11 cellular contexts compared by ENCODE assay signal in the genomic region with DNA sequence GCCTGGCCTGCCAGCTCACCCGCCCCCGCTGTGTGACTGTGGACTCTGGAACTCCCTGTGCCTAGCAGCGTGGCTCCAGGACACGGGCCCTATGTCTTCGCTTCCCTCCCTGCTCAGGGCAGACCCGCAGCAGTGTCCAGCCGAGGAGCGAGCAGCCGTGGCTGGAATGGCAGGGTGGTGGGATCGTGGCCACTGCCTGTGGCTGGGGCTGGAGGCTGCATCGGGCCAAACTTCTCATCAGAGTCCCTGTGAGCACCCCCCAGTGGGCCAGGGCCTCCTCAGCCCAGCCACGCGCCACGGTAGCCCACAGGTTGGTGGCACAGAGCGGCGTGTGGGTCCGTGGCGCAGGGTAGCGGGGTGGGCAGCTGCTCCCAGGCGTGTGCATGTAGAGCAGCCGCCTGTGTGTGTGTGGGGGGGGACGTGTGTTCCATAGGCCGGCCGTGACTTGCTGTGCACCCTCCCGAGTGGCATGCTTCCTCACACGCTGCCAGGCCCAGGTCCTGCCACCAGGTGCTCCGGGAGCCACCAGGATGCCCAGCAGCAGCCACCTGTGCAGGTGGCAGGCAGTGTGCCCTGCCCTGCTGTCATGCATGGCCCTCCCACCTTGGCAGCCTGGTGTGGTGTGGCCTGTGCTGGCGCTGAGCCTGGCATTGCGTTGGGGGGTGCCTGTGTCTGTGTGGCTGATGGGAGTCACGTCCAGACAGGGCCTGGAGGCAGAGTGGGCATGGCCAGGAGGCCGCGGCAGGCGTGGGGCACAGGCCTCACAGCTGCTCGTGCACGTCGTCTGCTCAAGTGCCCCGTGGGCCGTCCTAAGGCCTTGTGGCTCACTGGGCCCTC. TPM values are rescaled to one million over a fixed set of nuclear protein-coding genes. Genes with fewer than 3 reads are reported as not detected.
DNase-seq lines count a peak whose midpoint lies in the region; TF ChIP-seq lines count a peak whose summit lies in the region.
"Had no signal": no experiment of that assay in that cellular context is flagged by ENCODE, and none has a peak within 500 bp of the region (broad histone marks: within the 10 kb centered on the region; RNA-seq: fewer than 3 reads in every experiment).

No MANE protein-coding gene starts in this region.

- peak overlapping the region; percentile 66 for H3K9ac ChIP-seq in adipocyte (ENCODE audit: low read length)
- H3K9ac ChIP-seq in iPS-20b (ENCODE audit: low read depth, low read length) = no peak overlapping the region
- H3K9ac ChIP-seq in skeletal muscle satellite cell (ENCODE audit: low read depth, low read length) = no peak overlapping the region
- H3K9ac ChIP-seq in colonic mucosa (ENCODE audit: low read depth in 2 of 2, low read length in 2 of 2) = peak overlapping the region in 1 of 2 donors; percentile 49

- peak overlapping the region; percentile 51 for H3K27ac ChIP-seq in iPS-20b (ENCODE audit: low read length)
- H3K27ac ChIP-seq in colonic mucosa = no peak overlapping the region

- peak overlapping the region; percentile 64 for H3K4me2 ChIP-seq in skeletal muscle satellite cell (ENCODE audit: low read length)

- H3K36me3 ChIP-seq in adipocyte (ENCODE audit: control insufficient read depth, insufficient read depth, low read length, severe bottlenecking) (no peaks in the 10 kb centered on the region), iPS-20b (ENCODE audit: insufficient read depth, low read depth, low read length) (no peaks in the 10 kb centered on the region), skeletal muscle satellite cell (ENCODE audit: insufficient read depth, low read length) (peaks cover 7% of the 10 kb centered on the region), colonic mucosa (no peaks in the 10 kb centered on the region)

- peaks cover 44% of the 10 kb centered on the region for H3K4me1 Mint-ChIP-seq in HFFc6 (ENCODE audit: low read depth)
- H3K4me1 Mint-ChIP-seq in type B pancreatic cell (ENCODE audit: unreplicated experiment) = peaks cover 16% of the 10 kb centered on the region

- intact Hi-C loops in colonic mucosa (cut with DNase I) = no loop called here

- H3K9me3 Mint-ChIP-seq in HFFc6 (no peaks in the 10 kb centered on the region), type B pancreatic cell (no peaks in the 10 kb centered on the region)
- H3K9me3 Mint-ChIP-seq: stimulated activated effector memory CD8-positive, alpha-beta T cell treated with anti-CD3 and anti-CD28 coated beads, Interleukin-12 subunit alpha, Interleukin-12 subunit beta, amount 100 ng/mL, for 72 hours had no signal

- H3K9me3 ChIP-seq in adipocyte (ENCODE audit: control insufficient read depth, low read length) (no peaks in the 10 kb centered on the region), iPS-20b (ENCODE audit: insufficient read depth, low read depth, low read length) (no peaks in the 10 kb centered on the region), skeletal muscle satellite cell (replicated peaks; ENCODE audit: low read length) (no peaks in the 10 kb centered on the region), colonic mucosa (no peaks in the 10 kb centered on the region)

- peaks cover 6% of the 10 kb centered on the region; the same call in 1 of the 2 replicates for H3K36me3 Mint-ChIP-seq in HFFc6 (ENCODE audit: low read depth)
- no peaks in the 10 kb centered on the region for H3K36me3 Mint-ChIP-seq in type B pancreatic cell
- H3K36me3 Mint-ChIP-seq: stimulated activated effector memory CD8-positive, alpha-beta T cell treated with anti-CD3 and anti-CD28 coated beads, Interleukin-12 subunit alpha, Interleukin-12 subunit beta, amount 100 ng/mL, for 72 hours had no signal

- TF ChIP-seq CTCF in HFFc6 (IDR thresholded peaks at IDR 0.05) (no peak), colonic mucosa (IDR thresholded peaks at IDR 0.05) (no peak), type B pancreatic cell (conservative IDR thresholded peaks at IDR 0.05) (no peak)

- H3K4me3 ChIP-seq in adipocyte (ENCODE audit: low read length) (no peak overlapping the region), iPS-20b (ENCODE audit: low read length) (no peak overlapping the region), skeletal muscle satellite cell (ENCODE audit: low read length) (no peak overlapping the region), colonic mucosa (no peak overlapping the region)

- H3K27ac Mint-ChIP-seq in HFFc6 (peak overlapping the region; percentile 94), type B pancreatic cell (no peak overlapping the region)
- H3K27ac Mint-ChIP-seq: stimulated activated effector memory CD8-positive, alpha-beta T cell treated with anti-CD3 and anti-CD28 coated beads, Interleukin-12 subunit alpha, Interleukin-12 subunit beta, amount 100 ng/mL, for 72 hours had no signal

- DNase-seq in HFFc6 (no peak), adipocyte (ENCODE audit: low read depth) (no peak), colonic mucosa (no peak), type B pancreatic cell (ENCODE audit: extremely low spot score, unreplicated experiment) (no peak), NCI-H187 treated with DMSO at 0.1 percent for 48 hours (lab: John Stamatoyannopoulos, UW) (no peak), EL (no peak)
- DNase-seq: DMS 273 treated with DMSO at 0.1 percent for 48 hours, NCI-H2227 treated with DMSO at 0.1 percent for 48 hours had no signal

- H3K27me3 ChIP-seq in adipocyte (replicated peaks; ENCODE audit: control insufficient read depth, insufficient read depth, low read length) (no peaks in the 10 kb centered on the region), iPS-20b (ENCODE audit: insufficient read depth, low read length) (no peaks in the 10 kb centered on the region), skeletal muscle satellite cell (ENCODE audit: control insufficient read depth, insufficient read depth, low read length) (no peaks in the 10 kb centered on the region), colonic mucosa (no peaks in the 10 kb centered on the region)

- H3K4me1 ChIP-seq in adipocyte (ENCODE audit: control insufficient read depth, insufficient read depth, low read length) = peaks cover 44% of the 10 kb centered on the region
- peaks cover 4% of the 10 kb centered on the region; the same call in 1 of the 2 replicates for H3K4me1 ChIP-seq in iPS-20b (ENCODE audit: insufficient read depth, low read length)
- H3K4me1 ChIP-seq in skeletal muscle satellite cell (ENCODE audit: control insufficient read depth, insufficient read depth, low read length) = peaks cover 69% of the 10 kb centered on the region
- no peaks in the 10 kb centered on the region for H3K4me1 ChIP-seq in colonic mucosa

- H3K27me3 Mint-ChIP-seq in HFFc6 (ENCODE audit: insufficient read depth) (no peaks in the 10 kb centered on the region; the same call in 1 of the 2 replicates), type B pancreatic cell (no peaks in the 10 kb centered on the region)

- H3K4me3 Mint-ChIP-seq in HFFc6 (no peak overlapping the region), type B pancreatic cell (no peak overlapping the region)
- H3K4me3 Mint-ChIP-seq: stimulated activated effector memory CD8-positive, alpha-beta T cell treated with anti-CD3 and anti-CD28 coated beads, Interleukin-12 subunit alpha, Interleukin-12 subunit beta, amount 100 ng/mL, for 72 hours had no signal

RNA-seq across cellular contexts. Expression of gene TTYH3, which starts 8.4 kb away (rescaled TPM):
- total RNA-seq in HFFc6 (2021; fragmentation: NEBNext Ultra II Directional; extraction: Animal tissue kit (Norgen Biotek cat#: 25700)) = 100 to 1,000 TPM; 117 to 147 (median 123) TPM
- total RNA-seq in skeletal muscle satellite cell (2012; rRNA removed) = 26.9 TPM in 2 replicates
- total RNA-seq in colonic mucosa (10 to 100 TPM; 50.0 to 59.5 TPM), type B pancreatic cell (ENCODE audit: low replicate concordance) (124 and 166 TPM in 2 replicates)

RNA-seq across cellular contexts. Expression of gene AMZ1, which starts 47.8 kb away (rescaled TPM):
- total RNA-seq in HFFc6 (2021; fragmentation: NEBNext Ultra II Directional; extraction: Animal tissue kit (Norgen Biotek cat#: 25700)) = 10 to 100 TPM in 2 of 6 experiments, 1 to 10 TPM in 4; 6.2 to 11.3 (median 7.8) TPM
- under 0.01 TPM in 1 of 2 replicates, not detected in the other for total RNA-seq in skeletal muscle satellite cell (2012; rRNA removed)
- under 1 TPM in 1 of 2 donors, not detected in 1; 0.08 TPM for total RNA-seq in colonic mucosa
- 1.2 and 5.6 TPM in 2 replicates for total RNA-seq in type B pancreatic cell (ENCODE audit: low replicate concordance)
